16 cellular contexts compared by ENCODE assay signal in the genomic region with DNA sequence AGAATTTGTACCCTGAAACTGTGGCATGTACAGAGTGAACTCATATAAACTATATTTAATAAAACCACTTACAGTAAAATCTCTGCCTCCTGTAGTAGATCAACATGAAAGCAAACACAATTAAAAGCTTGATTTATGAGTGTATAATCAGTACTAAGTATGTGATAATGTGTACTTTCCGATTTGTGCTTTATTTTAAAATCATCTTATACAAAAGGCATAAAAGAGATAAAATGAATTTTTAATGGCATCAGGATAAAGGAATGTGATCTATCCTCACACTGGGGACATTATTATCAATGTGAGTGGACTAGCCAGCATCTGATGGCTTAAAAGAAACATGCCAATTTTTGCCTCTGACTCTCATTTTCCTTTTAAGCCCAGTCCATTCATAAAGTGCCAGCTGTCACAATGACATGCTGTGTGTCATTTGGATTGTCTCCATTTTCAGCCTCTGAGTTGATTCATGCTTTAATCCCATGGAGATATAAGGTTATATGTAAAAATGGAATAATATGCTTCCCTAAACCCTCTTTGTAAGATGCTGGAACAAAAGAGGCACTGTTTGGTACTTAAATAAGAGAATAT.
DNase-seq lines count a peak whose midpoint lies in the region; TF ChIP-seq lines count a peak whose summit lies in the region.
"Had no signal": no experiment of that assay in that cellular context is flagged by ENCODE, and none has a peak within 500 bp of the region (broad histone marks: within the 10 kb centered on the region; RNA-seq: fewer than 3 reads in every experiment).

No MANE protein-coding gene starts in this region.

- WGBS in adrenal gland, 4 donors = 38 to 43% (median 40%) methylated on average over 1 of the region's 1 CpG
- WGBS in lower leg skin, 2 donors = 21 to 30% methylated on average over 1 of the region's 1 CpG

- H3K36me3 Mint-ChIP-seq in brain = no peaks in the 10 kb centered on the region

- H3K27ac Mint-ChIP-seq in brain = peak overlapping the region in 3 of 5 experiments; percentile 23 to 66 (median 58)

- no peaks in the 10 kb centered on the region for H3K36me3 ChIP-seq in adrenal gland (replicated peaks in 1 of 2)

- H3K27me3 ChIP-seq in adrenal gland = no peaks in the 10 kb centered on the region

- DNase-seq in NCI-H1417 (lab: John Stamatoyannopoulos, UW) (peak in 2 of 3 experiments; percentile 43 to 73), NCI-H1417 treated with DMSO at 0.1 percent for 48 hours (lab: John Stamatoyannopoulos, UW) (no peak), NCI-H2081 (lab: John Stamatoyannopoulos, UW) (peak; percentile 42 to 76), pons (ENCODE audit: low spot score) (peak; percentile 89), adrenal gland (no peak), lower leg skin (ENCODE audit: low spot score in 2 of 2) (no peak)
- DNase-seq in stimulated activated CD4-positive, alpha-beta T cell treated with anti-CD3 and anti-CD28 coated beads, Interleukin-1b, Interleukin-23, amount 100 ng/mL, for 48 hours = no peak
- DNase-seq: 8988T; Caco-2; KG1; NCI-H1092 treated with DMSO at 0.1 percent for 48 hours; NCI-H2029; NK-92 treated with Interleukin-12 subunit alpha and Interleukin-12 subunit beta, amount 100 ng/mL, for 24 hours; OCI-M1 had no signal

- H3K27ac ChIP-seq in adrenal gland = no peak overlapping the region
- H3K27ac ChIP-seq: C4-2B had no signal

- H3K4me3 Mint-ChIP-seq in brain = no peak overlapping the region

- peaks cover 0 to 21% (median 13%) of the 10 kb centered on the region in 5 experiments for H3K9me3 Mint-ChIP-seq in brain

- TF ChIP-seq CTCF in brain (conservative IDR thresholded peaks at IDR 0.05) = no peak
- no peak for TF ChIP-seq CTCF in adrenal gland (IDR thresholded peaks at IDR 0.05)
- no peak for TF ChIP-seq CTCF in lower leg skin (IDR thresholded peaks at IDR 0.05)

- H3K4me3 ChIP-seq in adrenal gland (no peak overlapping the region), lower leg skin (ENCODE audit: low read depth, poor library complexity, severe bottlenecking) (no peak overlapping the region)

- no peaks in the 10 kb centered on the region for H3K9me3 ChIP-seq in adrenal gland (replicated peaks in 1 of 3)
- H3K9me3 ChIP-seq: Caco-2 had no signal

- peaks cover 17% of the 10 kb centered on the region for H3K27me3 Mint-ChIP-seq in brain

- H3K4me1 Mint-ChIP-seq in brain = peaks cover 49% of the 10 kb centered on the region

- H3K4me1 ChIP-seq in adrenal gland (replicated peaks in 1 of 2) = no peaks in the 10 kb centered on the region
- H3K4me1 ChIP-seq: Caco-2 had no signal

- TF ChIP-seq POLR2A in adrenal gland (IDR thresholded peaks at IDR 0.05) = no peak
- TF ChIP-seq POLR2A in lower leg skin (IDR thresholded peaks at IDR 0.05) = no peak

- intact Hi-C loops in adrenal gland (cut with DNase I) = no loop called here
- intact Hi-C loops in lower leg skin (cut with DNase I; ENCODE audit: low total_unique reads) = no loop called here

Comparison
In these comparisons a context has a peak if more than half of its experiments do, and no peak if none do; other contexts are left out.
1. DNase-seq: peak in NCI-H1417 (2 of 3), NCI-H2081 (2 of 2) and pons (single experiment); none in NCI-H1417 treated with DMSO at 0.1 percent for 48 hours (single experiment), stimulated activated CD4-positive, alpha-beta T cell treated with anti-CD3 and anti-CD28 coated beads, Interleukin-1b, Interleukin-23, amount 100 ng/mL, for 48 hours (single experiment), adrenal gland (0 of 7) and lower leg skin (0 of 2).